In genomic region chr1:55214214-55214902, GRCh38 we compare ENCODE assay signal across 8 cellular contexts. TPM values are rescaled to one million over a fixed set of nuclear protein-coding genes. Genes with fewer than 3 reads are reported as not detected.
DNase-seq lines count a peak whose midpoint lies in the region; ATAC-seq and TF ChIP-seq lines count a peak whose summit lies in the region.

No MANE protein-coding gene starts in this region.

- H3K36me3 Mint-ChIP-seq in neural crest cell (ENCODE audit: low read depth): no peaks in the 10 kb centered on the region

- TF ChIP-seq CTCF in foreskin fibroblast (IDR thresholded peaks at IDR 0.05; ENCODE audit: low read depth, low read length) (no peak), neural crest cell (conservative IDR thresholded peaks at IDR 0.05) (no peak)

- peak; percentile 39 to 56 for DNase-seq in NCI-H2081 (lab: John Stamatoyannopoulos, UW)
- no peak for DNase-seq in NCI-H2081 treated with DMSO at 0.1 percent for 48 hours (lab: John Stamatoyannopoulos, UW)
- DNase-seq in NCI-H526 treated with DMSO at 0.1 percent for 48 hours (lab: John Stamatoyannopoulos, UW): peak; percentile 46
- DNase-seq in activated T-helper 1 cell treated with Interleukin-2 at 50 U/mL for 16 hours (ENCODE audit: low read depth): peak; percentile 16
- peak in 1 of 2 donors; percentile 60 for DNase-seq in foreskin fibroblast
- peak; percentile 43 for DNase-seq in neural crest cell (ENCODE audit: low read depth, low spot score)
- DNase-seq in ureter (ENCODE audit: low spot score): peak; percentile 56

- H3K27ac Mint-ChIP-seq in neural crest cell (ENCODE audit: unreplicated experiment): peak overlapping the region; percentile 87

- peaks cover 62% of the 10 kb centered on the region for H3K4me1 Mint-ChIP-seq in neural crest cell

- peak; percentile 24 for ATAC-seq in HG02870 (IDR thresholded peaks at IDR 0.05; ENCODE audit: unreplicated experiment)

- peak overlapping the region; percentile 98 for H3K4me3 Mint-ChIP-seq in neural crest cell

- no peaks in the 10 kb centered on the region for H3K9me3 Mint-ChIP-seq in neural crest cell

- peak overlapping the region; percentile 84 to 89 for H3K4me3 ChIP-seq in foreskin fibroblast (ENCODE audit: low read depth in 1 of 2, low read length in 2 of 2)

- peaks cover 4% of the 10 kb centered on the region for H3K27me3 Mint-ChIP-seq in neural crest cell (ENCODE audit: low read depth)

RNA-seq across cellular contexts. Expression of gene USP24, which starts 0.8 kb away (rescaled TPM):
- total RNA-seq in neural crest cell: 44.6 and 50.3 TPM in 2 replicates
- 58.2 TPM for total RNA-seq in ureter
